In the genomic region with DNA sequence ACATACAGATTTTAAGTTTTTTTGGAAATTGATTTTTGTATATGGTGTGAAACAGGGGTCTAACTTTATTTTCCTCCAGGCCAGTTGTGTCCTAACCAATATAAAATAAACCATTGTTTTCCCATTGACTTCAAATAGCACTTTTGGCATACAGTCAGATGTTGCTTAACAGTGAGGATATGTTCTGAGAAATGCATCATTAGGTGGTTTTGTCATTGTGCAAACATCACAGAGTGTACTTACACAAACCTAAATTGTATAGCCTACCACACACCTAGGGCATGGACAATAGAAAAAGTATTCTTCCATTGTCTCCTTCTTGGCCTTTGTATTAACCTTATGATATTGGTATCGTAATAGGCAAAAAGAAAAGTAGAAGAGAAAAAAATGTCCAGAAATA, we compare ENCODE assay signal across 20 cellular contexts. TPM values are rescaled to one million over a fixed set of nuclear protein-coding genes. Genes with fewer than 3 reads are reported as not detected.
A peak's percentile ranks its signal among the peaks of the same experiment; 100 is the strongest.
DNase-seq lines count a peak whose midpoint lies in the region; TF ChIP-seq lines count a peak whose summit lies in the region.
"Had no signal": no experiment of that assay in that cellular context is flagged by ENCODE, and none has a peak within 500 bp of the region (broad histone marks: within the 10 kb centered on the region; RNA-seq: fewer than 3 reads in every experiment).

No MANE protein-coding gene starts in this region.

- H2AFZ ChIP-seq in ACC112 (ENCODE audit: low read length, unreplicated experiment): no peak overlapping the region
- H2AFZ ChIP-seq: hepatocyte had no signal

- no peak for TF ChIP-seq POLR2A in esophagus squamous epithelium (IDR thresholded peaks at IDR 0.05)

- TF ChIP-seq CTCF in astrocyte of the spinal cord (IDR thresholded peaks at IDR 0.05; ENCODE audit: low read depth, low read length) (no peak), BE2C (IDR thresholded peaks at IDR 0.05; ENCODE audit: low read depth, low read length) (no peak), esophagus squamous epithelium (IDR thresholded peaks at IDR 0.05) (no peak)

- H3K9me3 ChIP-seq in BE2C (no peaks in the 10 kb centered on the region), esophagus squamous epithelium (no peaks in the 10 kb centered on the region)
- H3K9me3 ChIP-seq: Peyer's patch, upper lobe of left lung had no signal

- H3K36me3 ChIP-seq in ACC112 (ENCODE audit: insufficient read depth, low read length): no peaks in the 10 kb centered on the region
- H3K36me3 ChIP-seq in BE2C: no peaks in the 10 kb centered on the region
- no peaks in the 10 kb centered on the region for H3K36me3 ChIP-seq in esophagus squamous epithelium
- H3K36me3 ChIP-seq: Peyer's patch, upper lobe of left lung had no signal

- 44 to 50% methylated on average over 1 of the region's 1 CpG for WGBS in esophagus squamous epithelium, 2 donors

- intact Hi-C loops in esophagus squamous epithelium (cut with DNase I): no loop called here

- in situ Hi-C loops in astrocyte of the spinal cord (cut with HindIII; ENCODE audit: low sequenced_read_pairs): loop anchor here (25.0 kb wide), 1 partner anchor 310 kb away; no protein-coding TSS in a partner anchor

- H3K27me3 ChIP-seq in ACC112 (ENCODE audit: insufficient read depth, low read length) (no peaks in the 10 kb centered on the region), BE2C (no peaks in the 10 kb centered on the region), esophagus squamous epithelium (peaks cover 0 to 6% (median 0%) of the 10 kb centered on the region in 4 donors)
- H3K27me3 ChIP-seq: hepatocyte, Peyer's patch, upper lobe of left lung had no signal

- DNase-seq in NCI-H1930 (lab: John Stamatoyannopoulos, UW) (peak; percentile 67 to 89), astrocyte of the spinal cord (ENCODE audit: low read depth, low spot score) (peak; percentile 33), iris pigment epithelial cell (ENCODE audit: low read depth) (peak; percentile 80), NCI-H1105 (lab: John Stamatoyannopoulos, UW) (no peak), BE2C (no peak), mucosa of gallbladder (ENCODE audit: low spot score) (no peak), esophagus squamous epithelium (lab: John Stamatoyannopoulos, UW) (no peak)
- DNase-seq: activated CD4-positive, alpha-beta T cell treated with anti-CD3 and anti-CD28 coated beads, Interleukin-2, amount 50 U/mL, for 48 hours; activated naive CD8-positive, alpha-beta T cell treated with anti-CD3 and anti-CD28 coated beads, Interleukin-2, amount 10 ng/mL, durations not matched to agents 7 days and 5 days; activated T-cell treated with anti-CD3 and anti-CD28 coated beads, Interleukin-2, amount 50 U/mL, for 48 hours; left cardiac atrium; NCI-H446 treated with DMSO at 0.1 percent for 48 hours; occipital lobe; Peyer's patch; stimulated activated naive CD4-positive, alpha-beta T cell; upper lobe of left lung had no signal

- no peak overlapping the region for H3K4me3 ChIP-seq in ACC112 (ENCODE audit: low read depth, low read length)
- no peak overlapping the region for H3K4me3 ChIP-seq in astrocyte of the spinal cord (ENCODE audit: low read depth, low read length)
- H3K4me3 ChIP-seq in BE2C (ENCODE audit: low read depth, low read length): no peak overlapping the region
- H3K4me3 ChIP-seq in esophagus squamous epithelium: no peak overlapping the region
- H3K4me3 ChIP-seq: hepatocyte, K562, Peyer's patch, upper lobe of left lung had no signal

- H3K27ac ChIP-seq in ACC112 (ENCODE audit: low read depth, low read length): peak overlapping the region; percentile 69
- H3K27ac ChIP-seq in esophagus squamous epithelium: peak overlapping the region in 1 of 4 donors; percentile 54
- H3K27ac ChIP-seq: hepatocyte, Peyer's patch, upper lobe of left lung had no signal

- no peaks in the 10 kb centered on the region for H3K79me2 ChIP-seq in ACC112 (ENCODE audit: control insufficient read depth, insufficient read depth, low read length, unreplicated experiment)
- H3K79me2 ChIP-seq: hepatocyte had no signal

- peaks cover 13% of the 10 kb centered on the region for H3K4me1 ChIP-seq in ACC112 (ENCODE audit: control insufficient read depth, insufficient read depth, low read length, unreplicated experiment)
- no peaks in the 10 kb centered on the region for H3K4me1 ChIP-seq in BE2C
- H3K4me1 ChIP-seq in esophagus squamous epithelium: peaks cover 3 to 14% (median 4%) of the 10 kb centered on the region in 3 donors
- H3K4me1 ChIP-seq: Peyer's patch had no signal

RNA-seq across cellular contexts. Expression of a gene that starts 37.4 kb away (rescaled TPM):
- 3.7 TPM for polyA plus RNA-seq in BE2C (2012; ENCODE audit: insufficient read depth, insufficient read length, low read depth)
- total RNA-seq in mucosa of gallbladder (27.4 TPM), esophagus squamous epithelium (1 to 10 TPM; 1.8 to 6.7 (median 3.8) TPM)

RNA-seq across cellular contexts. Expression of a gene that starts 40.5 kb away (rescaled TPM):
- polyA plus RNA-seq in BE2C (2012; ENCODE audit: insufficient read depth, insufficient read length, low read depth): not detected
- total RNA-seq in mucosa of gallbladder (36.8 TPM), esophagus squamous epithelium (1 to 10 TPM in 1 of 4 donors, not detected in 3; 1.3 TPM)
- total RNA-seq: activated naive CD8-positive, alpha-beta T cell treated with anti-CD3 and anti-CD28 coated beads, Interleukin-2, amount 10 ng/mL, durations not matched to agents 7 days and 5 days; chondrocyte; K562; left cardiac atrium; occipital lobe had no signal
- polyA plus RNA-seq: K562 had no signal

Comparison
In these comparisons a context has a peak if more than half of its experiments do, and no peak if none do; other contexts are left out.
1. DNase-seq: peak in NCI-H1930 (2 of 2), astrocyte of the spinal cord (single experiment) and iris pigment epithelial cell (single experiment); none in NCI-H1105 (single experiment), BE2C (single experiment), mucosa of gallbladder (single experiment) and esophagus squamous epithelium (single experiment).
2. RNA of a gene that starts 40.5 kb away (total RNA-seq): 36.8 TPM in mucosa of gallbladder (single experiment); 1.3 TPM in esophagus squamous epithelium; every median in the first group is over 10 times any median in the second.